1 cellular context compared by ENCODE assay signal in genomic region chr18:55384115-55384514, GRCh38.
TF ChIP-seq lines count a peak whose summit lies in the region.

No MANE protein-coding gene starts in this region.

TF ChIP-seq in H1, 55 proteins besides CTCF, POLR2A, EP300 and RAD21:
- no peak for TF ChIP-seq SP1 (IDR thresholded peaks at IDR 0.05; ENCODE audit: low read depth, low read length)
- no peak for TF ChIP-seq TCF12 (IDR thresholded peaks at IDR 0.05; ENCODE audit: low read depth, low read length)
- TF ChIP-seq EGR1 (IDR thresholded peaks at IDR 0.05; ENCODE audit: borderline replicate concordance, low read depth, low read length): no peak
- no peak for TF ChIP-seq HDAC2 (IDR thresholded peaks at IDR 0.05; ENCODE audit: borderline replicate concordance in 1 of 2, low read depth in 2 of 2, low read length in 2 of 2)
- TF ChIP-seq ATF3 (IDR thresholded peaks at IDR 0.05; ENCODE audit: insufficient read depth, low read depth, low read length): no peak
- TF ChIP-seq CEBPB (IDR thresholded peaks at IDR 0.05; ENCODE audit: low read depth, low read length): no peak
- TF ChIP-seq SIX5 (IDR thresholded peaks at IDR 0.05; ENCODE audit: low read depth, low read length): no peak
- TF ChIP-seq SUZ12 (IDR thresholded peaks at IDR 0.05; ENCODE audit: low read length): no peak
- no peak for TF ChIP-seq SAP30 (IDR thresholded peaks at IDR 0.05; ENCODE audit: insufficient read depth, insufficient replicate concordance, low read length)
- no peak for TF ChIP-seq HDAC6 (IDR thresholded peaks at IDR 0.05; ENCODE audit: low read depth, low read length)
